Comparison of ENCODE assay signal across 8 cellular contexts in the genomic region with DNA sequence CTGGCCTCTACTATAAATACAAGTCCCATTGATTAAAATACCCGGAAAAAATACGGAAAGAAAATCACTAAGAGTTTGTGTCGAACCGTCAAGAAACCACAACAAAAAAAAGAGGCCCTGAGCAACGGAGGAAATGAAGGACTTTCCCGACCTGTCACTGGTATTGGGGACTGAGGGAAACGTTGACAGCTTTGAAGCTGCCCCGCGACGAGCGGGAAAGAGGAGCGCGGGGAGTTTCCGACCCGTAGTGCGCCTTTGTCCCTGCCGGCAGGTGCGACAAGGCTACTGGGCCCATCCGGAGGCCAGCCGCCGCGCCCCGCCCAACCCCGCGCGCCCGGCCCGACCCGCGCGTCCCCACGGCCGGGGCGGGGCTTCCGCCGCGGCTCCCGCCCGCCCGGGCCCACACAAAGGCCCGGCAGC.
A peak's percentile ranks its signal among the peaks of the same experiment; 100 is the strongest.
DNase-seq lines count a peak whose midpoint lies in the region; ATAC-seq lines count a peak whose summit lies in the region.

No MANE protein-coding gene starts in this region.

- ATAC-seq in GM18907 (IDR thresholded peaks at IDR 0.05; ENCODE audit: unreplicated experiment) (peak; percentile 81), HG03135 (IDR thresholded peaks at IDR 0.05; ENCODE audit: unreplicated experiment) (peak; percentile 71)

- peak overlapping the region; percentile 91 for H3K27ac ChIP-seq in cingulate gyrus (ENCODE audit: low read depth, low read length)

- DNase-seq in AG08395 (ENCODE audit: low spot score) (peak; percentile 93), NCI-H345 (lab: John Stamatoyannopoulos, UW) (peak; percentile 82), left kidney (ENCODE audit: low read depth, low spot score) (peak; percentile 93)
- peak; percentile 61 for DNase-seq in activated CD4-positive, alpha-beta T cell treated with anti-CD3 and anti-CD28 coated beads for 1 hour
- peak; percentile 82 to 88 for DNase-seq in stimulated activated CD4-positive, alpha-beta T cell treated with anti-CD3 and anti-CD28 coated beads, Interleukin-2, amount 100 ng/mL, for 24 hours

Comparison
In these comparisons a context has a peak if more than half of its experiments do, and no peak if none do; other contexts are left out.
1. Peak in every context shown above with its lines: DNase-seq, ATAC-seq and H3K27ac ChIP-seq.